In the genomic region with DNA sequence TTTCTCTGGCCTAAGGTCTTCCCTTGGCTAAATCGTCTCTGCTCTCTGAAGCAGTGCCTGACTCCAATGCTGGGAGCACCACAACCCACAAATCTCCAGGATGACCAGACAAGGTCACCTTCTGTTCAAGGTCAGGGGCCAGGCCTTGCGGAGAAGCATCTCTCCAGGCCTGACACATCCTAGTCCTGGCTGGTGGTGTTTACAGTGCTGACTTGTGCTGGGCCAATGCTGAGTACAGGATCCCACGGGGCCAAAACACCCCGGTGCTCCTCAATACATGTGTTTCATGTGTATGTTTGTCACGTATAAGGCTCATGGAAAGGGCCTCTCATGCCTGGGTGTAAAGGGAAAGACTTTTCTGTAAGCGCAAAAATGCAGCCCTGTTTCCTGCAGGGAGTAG, we compare ENCODE assay signal across 1 cellular context.
TF ChIP-seq lines count a peak whose summit lies in the region.

No MANE protein-coding gene starts in this region.

TF ChIP-seq in IMR-90, 13 proteins besides CTCF, POLR2A, EP300 and RAD21:
- no peak for TF ChIP-seq RCOR1 (IDR thresholded peaks at IDR 0.05; ENCODE audit: insufficient replicate concordance, low read length)
- TF ChIP-seq MAZ (IDR thresholded peaks at IDR 0.05; ENCODE audit: borderline replicate concordance, low read depth, low read length): no peak
